In genomic region chr19:8101910-8102309, GRCh38 we compare ENCODE assay signal across 22 cellular contexts. TPM values are rescaled to one million over a fixed set of nuclear protein-coding genes. Genes with fewer than 3 reads are reported as not detected.
"Had no signal": no experiment of that assay in that cellular context is flagged by ENCODE, and none has a peak within 500 bp of the region (broad histone marks: within the 10 kb centered on the region; RNA-seq: fewer than 3 reads in every experiment).

No MANE protein-coding gene starts in this region.

RNA-seq across cellular contexts. Expression of gene FBN3, which starts 47.5 kb away (rescaled TPM):
- total RNA-seq: naive thymus-derived CD4-positive, alpha-beta T cell; naive thymus-derived CD8-positive, alpha-beta T cell; natural killer cell treated with Interleukin-12 subunit alpha and Interleukin-12 subunit beta and Interleukin-15 and Interleukin-18, amount 100 ng/mL, for 72 hours; omental fat pad; osteoblast; posterior vena cava; pulmonary artery endothelial cell; right atrium auricular region; right cardiac atrium; sigmoid colon; smooth muscle cell; spleen had no signal
- polyA plus RNA-seq: naive thymus-derived CD4-positive, alpha-beta T cell; naive thymus-derived CD8-positive, alpha-beta T cell; right cardiac atrium; smooth muscle cell had no signal

RNA-seq across cellular contexts. Expression of gene CCL25, which starts 49.4 kb away (rescaled TPM):
- total RNA-seq: naive thymus-derived CD8-positive, alpha-beta T cell; neural crest cell; omental fat pad; osteoblast; osteocyte; ovary; pancreas; posterior vena cava; progenitor cell of endocrine pancreas; prostate gland; psoas muscle; pulmonary artery endothelial cell; renal cortical epithelial cell; right atrium auricular region; right cardiac atrium; sciatic nerve; sigmoid colon; skeletal muscle tissue; smooth muscle cell had no signal
- polyA plus RNA-seq: naive thymus-derived CD4-positive, alpha-beta T cell; ovary; right cardiac atrium had no signal
